In genomic region chr13:111390522-111391270, GRCh38 we compare ENCODE assay signal across 21 cellular contexts.
"Had no signal": no experiment of that assay in that cellular context is flagged by ENCODE, and none has a peak within 500 bp of the region (broad histone marks: within the 10 kb centered on the region; RNA-seq: fewer than 3 reads in every experiment).

No MANE protein-coding gene starts in this region.

- H3K4me3 ChIP-seq: body of pancreas, cardiac muscle cell, lung, pancreas had no signal

- H3K27ac ChIP-seq: body of pancreas, cardiac muscle cell, pancreas had no signal

- H3K9ac ChIP-seq: SK-N-SH had no signal

- H3K4me1 ChIP-seq: body of pancreas, pancreas had no signal

- H3K27me3 ChIP-seq: body of pancreas, cardiac muscle cell, pancreas had no signal

- H3K4me1 Mint-ChIP-seq: stimulated activated memory B cell treated with anti-CD40 and anti-IgM and Interleukin-4, amounts not matched to agents 10 μg/mL and 1 μg/mL and 100 μg/mL, for 72 hours had no signal

- H3K27me3 Mint-ChIP-seq: activated naive CD8-positive, alpha-beta T cell treated with anti-CD3 and anti-CD28 coated beads, Interleukin-2, amount 50 U/mL, for 24 hours; naive thymus-derived CD4-positive, alpha-beta T cell had no signal

- H3K9me3 ChIP-seq: body of pancreas, pancreas, SK-N-SH had no signal

- H3K27ac Mint-ChIP-seq: activated CD4-positive, alpha-beta memory T cell treated with anti-CD3 and anti-CD28 coated beads, Interleukin-2, amount 10 ng/mL, durations not matched to agents 7 days and 5 days; activated naive CD4-positive, alpha-beta T cell treated with anti-CD3 and anti-CD28 coated beads for 36 hours; activated naive CD8-positive, alpha-beta T cell treated with anti-CD3 and anti-CD28 coated beads, Interleukin-2, amount 50 U/mL, for 24 hours; activated T-helper 2 cell treated with anti-CD3 and anti-CD28 coated beads, Interferon-gamma antibody, Interleukin-2, Interleukin-4, amounts not matched to agents 10 μg/mL and 5 μg/mL and 100 μg/mL, durations not matched to agents 14 hours and 24 hours and 36 hours; stimulated activated memory B cell treated with anti-CD40 and anti-IgM and Interleukin-4, amounts not matched to agents 10 μg/mL and 1 μg/mL and 100 μg/mL, for 72 hours had no signal

- DNase-seq: activated CD4-positive, alpha-beta memory T cell treated with anti-CD3 and anti-CD28 coated beads, Interleukin-2, amount 10 ng/mL, durations not matched to agents 7 days and 5 days; activated CD4-positive, alpha-beta T cell treated with anti-CD3 and anti-CD28 coated beads for 48 hours; activated naive CD4-positive, alpha-beta T cell treated with anti-CD3 and anti-CD28 coated beads for 36 hours; activated naive CD8-positive, alpha-beta T cell treated with anti-CD3 and anti-CD28 coated beads, Interleukin-2, amount 50 U/mL, for 24 hours; activated T-cell treated with anti-CD3 and anti-CD28 coated beads, Interleukin-2, amount 50 U/mL, for 1 hour; body of pancreas; effector CD4-positive, alpha-beta T cell; erythroblast; foreskin fibroblast; kidney; naive thymus-derived CD4-positive, alpha-beta T cell; pancreas; SK-N-SH; small intestine; stimulated activated CD4-positive, alpha-beta T cell treated with anti-CD3 and anti-CD28 coated beads, Interleukin-15, amount 100 ng/mL, for 24 hours had no signal

- H3K36me3 ChIP-seq: cardiac muscle cell, pancreas had no signal

- H3K36me3 Mint-ChIP-seq: stimulated activated memory B cell treated with anti-CD40 and anti-IgM and Interleukin-4, amounts not matched to agents 10 μg/mL and 1 μg/mL and 100 μg/mL, for 72 hours had no signal

- H3K9me3 Mint-ChIP-seq: activated CD4-positive, alpha-beta memory T cell treated with anti-CD3 and anti-CD28 coated beads, Interleukin-2, amount 10 ng/mL, durations not matched to agents 7 days and 5 days; activated naive CD8-positive, alpha-beta T cell treated with anti-CD3 and anti-CD28 coated beads, Interleukin-2, amount 50 U/mL, for 24 hours; activated T-helper 2 cell treated with anti-CD3 and anti-CD28 coated beads, Interferon-gamma antibody, Interleukin-2, Interleukin-4, amounts not matched to agents 10 μg/mL and 5 μg/mL and 100 μg/mL, durations not matched to agents 14 hours and 24 hours and 36 hours; stimulated activated memory B cell treated with anti-CD40 and anti-IgM and Interleukin-4, amounts not matched to agents 10 μg/mL and 1 μg/mL and 100 μg/mL, for 72 hours had no signal

- H3K4me3 Mint-ChIP-seq: activated CD4-positive, alpha-beta memory T cell treated with anti-CD3 and anti-CD28 coated beads, Interleukin-2, amount 10 ng/mL, durations not matched to agents 7 days and 5 days; activated naive CD4-positive, alpha-beta T cell treated with anti-CD3 and anti-CD28 coated beads for 36 hours; activated naive CD8-positive, alpha-beta T cell treated with anti-CD3 and anti-CD28 coated beads, Interleukin-2, amount 50 U/mL, for 24 hours; stimulated activated memory B cell treated with anti-CD40 and anti-IgM and Interleukin-4, amounts not matched to agents 10 μg/mL and 1 μg/mL and 100 μg/mL, for 72 hours had no signal

- H3K4me2 ChIP-seq: SK-N-SH had no signal

- ATAC-seq: activated naive CD8-positive, alpha-beta T cell treated with anti-CD3 and anti-CD28 coated beads, Interleukin-2, amount 50 U/mL, for 24 hours; body of pancreas; left lobe of liver; naive thymus-derived CD4-positive, alpha-beta T cell; pancreas; sciatic nerve; stimulated activated memory B cell treated with anti-CD40 and anti-IgM and Interleukin-4, amounts not matched to agents 10 μg/mL and 1 μg/mL and 100 μg/mL, for 72 hours had no signal
